Comparison of ENCODE assay signal across 7 cellular contexts in genomic region chr7:74373536-74373935, GRCh38.
"Had no signal": no experiment of that assay in that cellular context is flagged by ENCODE, and none has a peak within 500 bp of the region (broad histone marks: within the 10 kb centered on the region; RNA-seq: fewer than 3 reads in every experiment).

No MANE protein-coding gene starts in this region.

- DNase-seq: activated naive CD4-positive, alpha-beta T cell treated with anti-CD3 and anti-CD28 coated beads, Interleukin-2, amount 50 U/mL, for 16 hours; adrenal gland; retina; stimulated activated CD4-positive, alpha-beta T cell treated with anti-CD3 and anti-CD28 coated beads, Interleukin-15, amount 100 ng/mL, for 24 hours; stimulated activated CD4-positive, alpha-beta T cell treated with anti-CD3 and anti-CD28 coated beads, Interleukin-4, amount 100 ng/mL, for 4 hours had no signal

- H3K27me3 ChIP-seq: adrenal gland, ovary had no signal

- H3K4me3 ChIP-seq: adrenal gland had no signal

- H3K9me3 ChIP-seq: adrenal gland, left ventricle myocardium inferior, ovary had no signal

- H3K36me3 ChIP-seq: ovary had no signal
